In genomic region chr5:115831163-115831768, GRCh38 we compare ENCODE assay signal across 8 cellular contexts. TPM values are rescaled to one million over a fixed set of nuclear protein-coding genes. Genes with fewer than 3 reads are reported as not detected.
DNase-seq lines count a peak whose midpoint lies in the region; ATAC-seq and TF ChIP-seq lines count a peak whose summit lies in the region.

No MANE protein-coding gene starts in this region.

- H3K36me3 Mint-ChIP-seq in mesothelial cell of epicardium: peaks cover 33% of the 10 kb centered on the region

- H3K9me3 Mint-ChIP-seq in mesothelial cell of epicardium: peaks cover 8% of the 10 kb centered on the region

- H3K4me3 Mint-ChIP-seq in mesothelial cell of epicardium: no peak overlapping the region

- peak; percentile 25 for DNase-seq in NCI-H748 treated with DMSO at 0.1 percent for 48 hours (lab: John Stamatoyannopoulos, UW)
- no peak for DNase-seq in coronary artery (ENCODE audit: low spot score)
- no peak for DNase-seq in mesothelial cell of epicardium (ENCODE audit: low spot score in 2 of 2, unreplicated experiment in 2 of 2)
- DNase-seq in NK-92 (lab: John Stamatoyannopoulos, UW; ENCODE audit: unreplicated experiment): no peak
- DNase-seq in DMS79 (lab: John Stamatoyannopoulos, UW): no peak

- H3K27ac ChIP-seq in C4-2B (no peak overlapping the region), coronary artery (no peak overlapping the region)

- no peak overlapping the region for H3K4me3 ChIP-seq in coronary artery

- peak; percentile 88 for ATAC-seq in HG02678 (IDR thresholded peaks at IDR 0.05; ENCODE audit: unreplicated experiment)

- peak overlapping the region; percentile 78 for H3K27ac Mint-ChIP-seq in mesothelial cell of epicardium

- TF ChIP-seq CTCF in C4-2B (conservative IDR thresholded peaks at IDR 0.05): peak; percentile 96
- peak; percentile 56; the same call in 1 of the 2 replicates for TF ChIP-seq CTCF in GM12874 (IDR thresholded peaks at IDR 0.05; ENCODE audit: insufficient read depth, low read depth, low read length)
- peak; percentile 40 for TF ChIP-seq CTCF in coronary artery (IDR thresholded peaks at IDR 0.05)
- peak; percentile 83 for TF ChIP-seq CTCF in mesothelial cell of epicardium (IDR thresholded peaks at IDR 0.05; ENCODE audit: unreplicated experiment)

- H3K27me3 Mint-ChIP-seq in mesothelial cell of epicardium (ENCODE audit: low read depth): no peaks in the 10 kb centered on the region

- peaks cover 13% of the 10 kb centered on the region for H3K4me1 Mint-ChIP-seq in mesothelial cell of epicardium

RNA-seq across cellular contexts. Expression of gene ATG12, which starts 10.1 kb away (rescaled TPM):
- total RNA-seq in mesothelial cell of epicardium: 40.2 to 46.7 TPM (median 43.0 TPM) in 3 replicates

RNA-seq across cellular contexts. Expression of gene AP3S1, which starts 10.5 kb away (rescaled TPM):
- 52.1 to 56.0 TPM (median 52.3 TPM) in 3 replicates for total RNA-seq in mesothelial cell of epicardium

RNA-seq across cellular contexts. Expression of gene CDO1, which starts 14.8 kb away (rescaled TPM):
- 9.9 to 13.1 TPM (median 11.8 TPM) in 3 replicates for total RNA-seq in mesothelial cell of epicardium

Comparison
In these comparisons a context has a peak if more than half of its experiments do, and no peak if none do; other contexts are left out.
1. CTCF ChIP-seq: peak in every context shown above with its lines; median percentile 96 in C4-2B; 83 in mesothelial cell of epicardium; 56 in GM12874; 40 in coronary artery.